Comparison of ENCODE assay signal across 1 cellular context in the genomic region with DNA sequence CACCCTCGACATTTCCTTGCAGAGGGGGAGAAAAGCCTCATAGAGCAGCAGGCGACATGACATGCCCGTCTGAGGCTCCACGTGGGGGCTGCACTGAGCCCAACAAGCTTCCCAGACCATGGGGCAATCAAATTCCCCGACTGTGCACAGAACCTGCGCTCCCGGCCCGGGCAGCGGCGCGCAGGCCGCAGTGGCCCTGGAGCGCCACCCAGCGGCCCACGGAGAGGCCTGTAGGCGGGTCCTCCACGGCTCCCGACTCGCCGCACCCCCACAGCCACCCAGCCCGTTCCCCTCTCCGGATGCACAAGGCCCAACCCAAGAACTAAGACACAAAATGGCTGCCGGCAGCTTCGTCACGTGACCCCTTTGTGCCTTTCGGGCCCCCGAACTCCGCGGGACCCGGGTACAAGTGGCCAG.
A peak's percentile ranks its signal among the peaks of the same experiment; 100 is the strongest.
TF ChIP-seq lines count a peak whose summit lies in the region.

No MANE protein-coding gene starts in this region.

TF ChIP-seq in HepG2, 621 proteins besides CTCF, POLR2A, EP300 and RAD21 (continued from another document and continues in another):
- TF ChIP-seq, protein P1, sequence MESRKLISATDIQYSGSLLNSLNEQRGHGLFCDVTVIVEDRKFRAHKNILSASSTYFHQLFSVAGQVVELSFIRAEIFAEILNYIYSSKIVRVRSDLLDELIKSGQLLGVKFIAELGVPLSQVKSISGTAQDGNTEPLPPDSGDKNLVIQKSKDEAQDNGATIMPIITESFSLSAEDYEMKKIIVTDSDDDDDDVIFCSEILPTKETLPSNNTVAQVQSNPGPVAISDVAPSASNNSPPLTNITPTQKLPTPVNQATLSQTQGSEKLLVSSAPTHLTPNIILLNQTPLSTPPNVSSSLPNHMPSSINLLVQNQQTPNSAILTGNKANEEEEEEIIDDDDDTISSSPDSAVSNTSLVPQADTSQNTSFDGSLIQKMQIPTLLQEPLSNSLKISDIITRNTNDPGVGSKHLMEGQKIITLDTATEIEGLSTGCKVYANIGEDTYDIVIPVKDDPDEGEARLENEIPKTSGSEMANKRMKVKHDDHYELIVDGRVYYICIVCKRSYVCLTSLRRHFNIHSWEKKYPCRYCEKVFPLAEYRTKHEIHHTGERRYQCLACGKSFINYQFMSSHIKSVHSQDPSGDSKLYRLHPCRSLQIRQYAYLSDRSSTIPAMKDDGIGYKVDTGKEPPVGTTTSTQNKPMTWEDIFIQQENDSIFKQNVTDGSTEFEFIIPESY (CRISPR knock-in tag; IDR thresholded peaks at IDR 0.05), result peak; percentile 25; the same call in 1 of the 2 replicates
- no peak for TF ChIP-seq ZBTB42 (CRISPR knock-in tag; IDR thresholded peaks at IDR 0.05)
- TF ChIP-seq PHB2 (IDR thresholded peaks at IDR 0.05; ENCODE audit: partially characterized antibody), result no peak
- TF ChIP-seq, protein P2, sequence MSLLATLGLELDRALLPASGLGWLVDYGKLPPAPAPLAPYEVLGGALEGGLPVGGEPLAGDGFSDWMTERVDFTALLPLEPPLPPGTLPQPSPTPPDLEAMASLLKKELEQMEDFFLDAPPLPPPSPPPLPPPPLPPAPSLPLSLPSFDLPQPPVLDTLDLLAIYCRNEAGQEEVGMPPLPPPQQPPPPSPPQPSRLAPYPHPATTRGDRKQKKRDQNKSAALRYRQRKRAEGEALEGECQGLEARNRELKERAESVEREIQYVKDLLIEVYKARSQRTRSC (CRISPR knock-in tag; IDR thresholded peaks at IDR 0.05; ENCODE audit: low read depth), result no peak
- no peak for TF ChIP-seq GABPA (IDR thresholded peaks at IDR 0.05; ENCODE audit: low read depth, low read length)
- no peak for TF ChIP-seq GABPA (CRISPR knock-in tag; IDR thresholded peaks at IDR 0.05; ENCODE audit: low read depth)
- peak; percentile 37; the same call in 1 of the 2 replicates for TF ChIP-seq SMC3 (IDR thresholded peaks at IDR 0.05; ENCODE audit: low read length)
- TF ChIP-seq, protein P3, sequence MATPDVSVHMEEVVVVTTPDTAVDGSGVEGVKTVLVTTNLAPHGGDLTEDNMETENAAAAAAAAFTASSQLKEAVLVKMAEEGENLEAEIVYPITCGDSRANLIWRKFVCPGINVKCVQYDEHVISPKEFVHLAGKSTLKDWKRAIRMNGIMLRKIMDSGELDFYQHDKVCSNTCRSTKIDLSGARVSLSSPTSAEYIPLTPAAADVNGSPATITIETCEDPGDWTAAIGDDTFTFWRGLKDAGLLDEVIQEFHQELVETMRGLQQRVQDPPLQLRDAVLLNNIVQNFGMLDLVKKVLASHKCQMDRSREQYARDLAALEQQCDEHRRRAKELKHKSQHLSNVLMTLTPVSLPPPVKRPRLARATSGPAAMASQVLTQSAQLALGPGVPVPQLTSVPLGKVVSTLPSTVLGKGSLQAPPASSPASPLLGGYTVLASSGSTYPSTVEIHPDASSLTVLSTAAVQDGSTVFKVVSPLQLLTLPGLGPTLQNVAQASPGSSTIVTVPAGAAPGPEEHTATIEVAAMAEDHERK (CRISPR knock-in tag; IDR thresholded peaks at IDR 0.05; ENCODE audit: low read depth), result no peak
- peak; percentile 73; the same call in 1 of the 2 replicates for TF ChIP-seq ERF (CRISPR knock-in tag; IDR thresholded peaks at IDR 0.05)
- peak; percentile 62 for TF ChIP-seq GATAD1 (CRISPR knock-in tag; IDR thresholded peaks at IDR 0.05)
- TF ChIP-seq, protein P4, sequence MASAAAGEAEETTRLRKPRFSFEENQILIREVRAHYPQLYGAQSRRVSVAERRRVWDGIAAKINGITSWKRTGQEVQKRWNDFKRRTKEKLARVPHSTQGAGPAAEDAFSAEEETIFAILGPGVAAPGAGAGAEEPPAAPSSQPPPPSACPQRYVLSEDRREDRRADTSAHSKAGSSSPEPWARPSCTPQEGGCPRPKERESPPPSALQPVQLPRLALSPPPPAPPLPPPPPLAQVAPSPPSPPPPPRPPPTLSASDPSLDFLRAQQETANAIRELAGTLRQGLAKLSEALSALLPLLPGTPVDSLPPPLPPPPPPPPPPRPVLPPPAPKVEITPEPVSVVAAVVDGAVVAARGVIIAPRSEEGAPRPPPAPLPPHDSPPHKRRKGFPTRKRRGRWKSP (CRISPR knock-in tag; IDR thresholded peaks at IDR 0.05), result peak; percentile 61
- peak; percentile 89 for TF ChIP-seq ZFY (CRISPR knock-in tag; IDR thresholded peaks at IDR 0.05)
- TF ChIP-seq MYC (CRISPR knock-in tag; IDR thresholded peaks at IDR 0.05; ENCODE audit: borderline replicate concordance), result peak; percentile 80
- peak; percentile 58; the same call in 1 of the 2 replicates for TF ChIP-seq ZNF160 (CRISPR knock-in tag; IDR thresholded peaks at IDR 0.05)
- TF ChIP-seq, protein P5, sequence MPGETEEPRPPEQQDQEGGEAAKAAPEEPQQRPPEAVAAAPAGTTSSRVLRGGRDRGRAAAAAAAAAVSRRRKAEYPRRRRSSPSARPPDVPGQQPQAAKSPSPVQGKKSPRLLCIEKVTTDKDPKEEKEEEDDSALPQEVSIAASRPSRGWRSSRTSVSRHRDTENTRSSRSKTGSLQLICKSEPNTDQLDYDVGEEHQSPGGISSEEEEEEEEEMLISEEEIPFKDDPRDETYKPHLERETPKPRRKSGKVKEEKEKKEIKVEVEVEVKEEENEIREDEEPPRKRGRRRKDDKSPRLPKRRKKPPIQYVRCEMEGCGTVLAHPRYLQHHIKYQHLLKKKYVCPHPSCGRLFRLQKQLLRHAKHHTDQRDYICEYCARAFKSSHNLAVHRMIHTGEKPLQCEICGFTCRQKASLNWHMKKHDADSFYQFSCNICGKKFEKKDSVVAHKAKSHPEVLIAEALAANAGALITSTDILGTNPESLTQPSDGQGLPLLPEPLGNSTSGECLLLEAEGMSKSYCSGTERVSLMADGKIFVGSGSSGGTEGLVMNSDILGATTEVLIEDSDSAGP (CRISPR knock-in tag; IDR thresholded peaks at IDR 0.05; ENCODE audit: borderline replicate concordance), result peak; percentile 86
- TF ChIP-seq YY1 (IDR thresholded peaks at IDR 0.05; ENCODE audit: insufficient read depth, insufficient replicate concordance, low read depth, low read length), result peak; percentile 98
- TF ChIP-seq POGZ (CRISPR knock-in tag; IDR thresholded peaks at IDR 0.05), result peak; percentile 95
- no peak for TF ChIP-seq ZNF180 (CRISPR knock-in tag; IDR thresholded peaks at IDR 0.05; ENCODE audit: borderline replicate concordance, low read depth)
- TF ChIP-seq, protein P6, sequence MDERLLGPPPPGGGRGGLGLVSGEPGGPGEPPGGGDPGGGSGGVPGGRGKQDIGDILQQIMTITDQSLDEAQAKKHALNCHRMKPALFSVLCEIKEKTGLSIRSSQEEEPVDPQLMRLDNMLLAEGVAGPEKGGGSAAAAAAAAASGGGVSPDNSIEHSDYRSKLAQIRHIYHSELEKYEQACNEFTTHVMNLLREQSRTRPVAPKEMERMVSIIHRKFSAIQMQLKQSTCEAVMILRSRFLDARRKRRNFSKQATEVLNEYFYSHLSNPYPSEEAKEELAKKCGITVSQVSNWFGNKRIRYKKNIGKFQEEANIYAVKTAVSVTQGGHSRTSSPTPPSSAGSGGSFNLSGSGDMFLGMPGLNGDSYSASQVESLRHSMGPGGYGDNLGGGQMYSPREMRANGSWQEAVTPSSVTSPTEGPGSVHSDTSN (CRISPR knock-in tag; IDR thresholded peaks at IDR 0.05), result no peak
- TF ChIP-seq ELF3 (CRISPR knock-in tag; IDR thresholded peaks at IDR 0.05), result 0 out of 2 replicates have a peak, but pooled peaks have one; percentile 9
- peak; percentile 57 for TF ChIP-seq ISL2 (CRISPR knock-in tag; IDR thresholded peaks at IDR 0.05)
- no peak for TF ChIP-seq ZNF264 (CRISPR knock-in tag; IDR thresholded peaks at IDR 0.05)
- TF ChIP-seq CC2D1A (CRISPR knock-in tag; IDR thresholded peaks at IDR 0.05), result no peak
- TF ChIP-seq, protein P7, sequence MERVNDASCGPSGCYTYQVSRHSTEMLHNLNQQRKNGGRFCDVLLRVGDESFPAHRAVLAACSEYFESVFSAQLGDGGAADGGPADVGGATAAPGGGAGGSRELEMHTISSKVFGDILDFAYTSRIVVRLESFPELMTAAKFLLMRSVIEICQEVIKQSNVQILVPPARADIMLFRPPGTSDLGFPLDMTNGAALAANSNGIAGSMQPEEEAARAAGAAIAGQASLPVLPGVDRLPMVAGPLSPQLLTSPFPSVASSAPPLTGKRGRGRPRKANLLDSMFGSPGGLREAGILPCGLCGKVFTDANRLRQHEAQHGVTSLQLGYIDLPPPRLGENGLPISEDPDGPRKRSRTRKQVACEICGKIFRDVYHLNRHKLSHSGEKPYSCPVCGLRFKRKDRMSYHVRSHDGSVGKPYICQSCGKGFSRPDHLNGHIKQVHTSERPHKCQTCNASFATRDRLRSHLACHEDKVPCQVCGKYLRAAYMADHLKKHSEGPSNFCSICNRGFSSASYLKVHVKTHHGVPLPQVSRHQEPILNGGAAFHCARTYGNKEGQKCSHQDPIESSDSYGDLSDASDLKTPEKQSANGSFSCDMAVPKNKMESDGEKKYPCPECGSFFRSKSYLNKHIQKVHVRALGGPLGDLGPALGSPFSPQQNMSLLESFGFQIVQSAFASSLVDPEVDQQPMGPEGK (CRISPR knock-in tag; IDR thresholded peaks at IDR 0.05), result peak; percentile 66
- TF ChIP-seq HDAC6 (IDR thresholded peaks at IDR 0.05; ENCODE audit: low read depth, low read length), result no peak
- no peak for TF ChIP-seq REXO4 (CRISPR knock-in tag; IDR thresholded peaks at IDR 0.05; ENCODE audit: borderline replicate concordance)
- peak; percentile 76; the same call in 1 of the 2 replicates for TF ChIP-seq MEIS1 (CRISPR knock-in tag; IDR thresholded peaks at IDR 0.05; ENCODE audit: borderline replicate concordance)
- TF ChIP-seq CREB1 (IDR thresholded peaks at IDR 0.05), result peak; percentile 42
- TF ChIP-seq CREB1 (CRISPR knock-in tag; IDR thresholded peaks at IDR 0.05), result no peak
- TF ChIP-seq, protein P8, sequence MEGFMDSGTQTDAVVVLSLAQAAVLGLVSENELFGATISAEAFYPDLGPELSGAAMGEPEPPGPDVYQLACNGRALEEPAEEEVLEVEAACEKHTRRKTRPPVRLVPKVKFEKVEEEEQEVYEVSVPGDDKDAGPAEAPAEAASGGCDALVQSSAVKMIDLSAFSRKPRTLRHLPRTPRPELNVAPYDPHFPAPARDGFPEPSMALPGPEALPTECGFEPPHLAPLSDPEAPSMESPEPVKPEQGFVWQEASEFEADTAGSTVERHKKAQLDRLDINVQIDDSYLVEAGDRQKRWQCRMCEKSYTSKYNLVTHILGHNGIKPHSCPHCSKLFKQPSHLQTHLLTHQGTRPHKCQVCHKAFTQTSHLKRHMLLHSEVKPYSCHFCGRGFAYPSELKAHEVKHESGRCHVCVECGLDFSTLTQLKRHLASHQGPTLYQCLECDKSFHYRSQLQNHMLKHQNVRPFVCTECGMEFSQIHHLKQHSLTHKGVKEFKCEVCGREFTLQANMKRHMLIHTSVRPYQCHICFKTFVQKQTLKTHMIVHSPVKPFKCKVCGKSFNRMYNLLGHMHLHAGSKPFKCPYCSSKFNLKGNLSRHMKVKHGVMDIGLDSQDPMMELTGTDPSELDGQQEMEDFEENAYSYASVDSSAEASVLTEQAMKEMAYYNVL (CRISPR knock-in tag; IDR thresholded peaks at IDR 0.05; ENCODE audit: borderline replicate concordance), result peak; percentile 72
- TF ChIP-seq, protein P9, sequence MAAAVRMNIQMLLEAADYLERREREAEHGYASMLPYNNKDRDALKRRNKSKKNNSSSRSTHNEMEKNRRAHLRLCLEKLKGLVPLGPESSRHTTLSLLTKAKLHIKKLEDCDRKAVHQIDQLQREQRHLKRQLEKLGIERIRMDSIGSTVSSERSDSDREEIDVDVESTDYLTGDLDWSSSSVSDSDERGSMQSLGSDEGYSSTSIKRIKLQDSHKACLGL (CRISPR knock-in tag; IDR thresholded peaks at IDR 0.05), result peak; percentile 72; the same call in 1 of the 2 replicates
- peak; percentile 19; the same call in 1 of the 2 replicates for TF ChIP-seq ZNF460 (CRISPR knock-in tag; IDR thresholded peaks at IDR 0.05; ENCODE audit: borderline replicate concordance)
- peak; percentile 89 for TF ChIP-seq MXD4 (CRISPR knock-in tag; IDR thresholded peaks at IDR 0.05)
- peak; percentile 53; the same call in 1 of the 2 replicates for TF ChIP-seq SOX5 (CRISPR knock-in tag; IDR thresholded peaks at IDR 0.05; ENCODE audit: borderline replicate concordance)
- 0 out of 2 replicates have a peak, but pooled peaks have one; percentile 34 for TF ChIP-seq ZNF619 (CRISPR knock-in tag; IDR thresholded peaks at IDR 0.05)
- 0 out of 2 replicates have a peak, but pooled peaks have one; percentile 18 for TF ChIP-seq ZNF44 (CRISPR knock-in tag; IDR thresholded peaks at IDR 0.05)
- TF ChIP-seq FOXJ3 (CRISPR knock-in tag; IDR thresholded peaks at IDR 0.05; ENCODE audit: borderline replicate concordance), result no peak
- TF ChIP-seq, protein P10, sequence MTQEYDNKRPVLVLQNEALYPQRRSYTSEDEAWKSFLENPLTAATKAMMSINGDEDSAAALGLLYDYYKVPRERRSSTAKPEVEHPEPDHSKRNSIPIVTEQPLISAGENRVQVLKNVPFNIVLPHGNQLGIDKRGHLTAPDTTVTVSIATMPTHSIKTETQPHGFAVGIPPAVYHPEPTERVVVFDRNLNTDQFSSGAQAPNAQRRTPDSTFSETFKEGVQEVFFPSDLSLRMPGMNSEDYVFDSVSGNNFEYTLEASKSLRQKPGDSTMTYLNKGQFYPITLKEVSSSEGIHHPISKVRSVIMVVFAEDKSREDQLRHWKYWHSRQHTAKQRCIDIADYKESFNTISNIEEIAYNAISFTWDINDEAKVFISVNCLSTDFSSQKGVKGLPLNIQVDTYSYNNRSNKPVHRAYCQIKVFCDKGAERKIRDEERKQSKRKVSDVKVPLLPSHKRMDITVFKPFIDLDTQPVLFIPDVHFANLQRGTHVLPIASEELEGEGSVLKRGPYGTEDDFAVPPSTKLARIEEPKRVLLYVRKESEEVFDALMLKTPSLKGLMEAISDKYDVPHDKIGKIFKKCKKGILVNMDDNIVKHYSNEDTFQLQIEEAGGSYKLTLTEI (CRISPR knock-in tag; conservative IDR thresholded peaks at IDR 0.05), result no peak
- TF ChIP-seq ZSCAN25 (CRISPR knock-in tag; IDR thresholded peaks at IDR 0.05), result peak; percentile 36; the same call in 1 of the 2 replicates
- TF ChIP-seq, protein P11, sequence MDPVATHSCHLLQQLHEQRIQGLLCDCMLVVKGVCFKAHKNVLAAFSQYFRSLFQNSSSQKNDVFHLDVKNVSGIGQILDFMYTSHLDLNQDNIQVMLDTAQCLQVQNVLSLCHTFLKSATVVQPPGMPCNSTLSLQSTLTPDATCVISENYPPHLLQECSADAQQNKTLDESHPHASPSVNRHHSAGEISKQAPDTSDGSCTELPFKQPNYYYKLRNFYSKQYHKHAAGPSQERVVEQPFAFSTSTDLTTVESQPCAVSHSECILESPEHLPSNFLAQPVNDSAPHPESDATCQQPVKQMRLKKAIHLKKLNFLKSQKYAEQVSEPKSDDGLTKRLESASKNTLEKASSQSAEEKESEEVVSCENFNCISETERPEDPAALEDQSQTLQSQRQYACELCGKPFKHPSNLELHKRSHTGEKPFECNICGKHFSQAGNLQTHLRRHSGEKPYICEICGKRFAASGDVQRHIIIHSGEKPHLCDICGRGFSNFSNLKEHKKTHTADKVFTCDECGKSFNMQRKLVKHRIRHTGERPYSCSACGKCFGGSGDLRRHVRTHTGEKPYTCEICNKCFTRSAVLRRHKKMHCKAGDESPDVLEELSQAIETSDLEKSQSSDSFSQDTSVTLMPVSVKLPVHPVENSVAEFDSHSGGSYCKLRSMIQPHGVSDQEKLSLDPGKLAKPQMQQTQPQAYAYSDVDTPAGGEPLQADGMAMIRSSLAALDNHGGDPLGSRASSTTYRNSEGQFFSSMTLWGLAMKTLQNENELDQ (CRISPR knock-in tag; IDR thresholded peaks at IDR 0.05; ENCODE audit: borderline replicate concordance), result no peak
